In the genomic region with DNA sequence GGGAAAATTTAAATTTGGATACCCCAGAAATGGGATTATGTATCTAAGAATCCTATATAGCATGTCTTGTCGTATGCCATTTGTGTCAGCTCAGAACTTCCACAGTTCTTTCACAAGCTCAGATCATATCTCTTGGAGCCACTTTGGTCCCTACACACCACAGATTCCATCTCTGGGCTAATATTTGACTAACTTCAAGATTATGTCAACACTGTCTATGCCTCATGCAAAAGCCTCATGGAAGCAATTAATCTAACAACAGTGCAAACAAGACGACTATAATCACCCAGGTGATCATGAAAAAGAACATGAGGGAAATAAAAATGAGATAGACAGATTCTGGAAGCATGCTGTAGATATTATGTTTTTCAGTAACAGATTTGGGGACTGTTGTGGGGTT, we compare ENCODE assay signal across 25 cellular contexts.
DNase-seq lines count a peak whose midpoint lies in the region; ATAC-seq and FAIRE-seq lines count a peak whose summit lies in the region.
"Had no signal": no experiment of that assay in that cellular context is flagged by ENCODE, and none has a peak within 500 bp of the region (broad histone marks: within the 10 kb centered on the region; RNA-seq: fewer than 3 reads in every experiment).

No MANE protein-coding gene starts in this region.

- H3K27ac ChIP-seq in small intestine (ENCODE audit: low read depth in 1 of 2, low read length in 1 of 2) = no peak overlapping the region
- H3K27ac ChIP-seq: esophagus squamous epithelium, parathyroid adenoma, thyroid gland, WERI-Rb-1 had no signal

- WGBS in small intestine, 3 donors = 13 to 59% (median 45%) methylated on average over 2 of the region's 2 CpGs

- H3K9me3 ChIP-seq in small intestine (ENCODE audit: control insufficient read depth, low read depth) = no peaks in the 10 kb centered on the region
- H3K9me3 ChIP-seq: esophagus squamous epithelium, thyroid gland had no signal

- H3K4me3 ChIP-seq in small intestine (ENCODE audit: low read depth in 1 of 2, low read length in 2 of 2) = no peak overlapping the region
- H3K4me3 ChIP-seq: esophagus squamous epithelium, lung, thyroid gland had no signal

- ATAC-seq in GM19395 (IDR thresholded peaks at IDR 0.05; ENCODE audit: unreplicated experiment) (no peak), HG02759 (IDR thresholded peaks at IDR 0.05; ENCODE audit: unreplicated experiment) (no peak), GM19463 (IDR thresholded peaks at IDR 0.05; ENCODE audit: unreplicated experiment) (no peak)
- ATAC-seq: Right ventricle myocardium inferior had no signal

- H3K36me3 ChIP-seq in small intestine (ENCODE audit: control insufficient read depth in 2 of 2, insufficient read depth in 2 of 2, low read length in 2 of 2) = no peaks in the 10 kb centered on the region
- H3K36me3 ChIP-seq: esophagus squamous epithelium, thyroid gland, WERI-Rb-1 had no signal

- no peaks in the 10 kb centered on the region for H3K4me1 ChIP-seq in small intestine (ENCODE audit: control insufficient read depth in 2 of 2, insufficient read depth in 1 of 2, low read depth in 1 of 2, low read length in 1 of 2)
- H3K4me1 ChIP-seq: esophagus squamous epithelium, parathyroid adenoma, thyroid gland had no signal

- H3K27me3 ChIP-seq in small intestine (ENCODE audit: control insufficient read depth in 2 of 2, insufficient read depth in 2 of 2, low read length in 2 of 2) = no peaks in the 10 kb centered on the region
- H3K27me3 ChIP-seq: esophagus squamous epithelium, thyroid gland had no signal

- peak; percentile 99 for FAIRE-seq in islet of Langerhans (lab: Jason Lieb, UNC)
- FAIRE-seq in small intestine (lab: Jason Lieb, UNC) = no peak

- DNase-seq in HT-29 (ENCODE audit: low spot score) (peak; percentile 68), NCI-H510A treated with DMSO at 0.1 percent for 48 hours (lab: John Stamatoyannopoulos, UW) (peak; percentile 46), small intestine (peak; percentile 40)
- DNase-seq: activated CD4-positive, alpha-beta T cell treated with anti-CD3 and anti-CD28 coated beads, Interleukin-2, amount 50 U/mL, for 48 hours; activated naive CD4-positive, alpha-beta T cell treated with Interleukin-2 at 50 U/mL for 16 hours; activated T-cell treated with anti-CD3 and anti-CD28 coated beads for 4 hours; AML-193; anterior cingulate cortex; effector memory CD4-positive, alpha-beta T cell; esophagus squamous epithelium; GOT3; NCI-H187 treated with DMSO at 0.1 percent for 48 hours; NCI-H446; stimulated activated CD4-positive, alpha-beta T cell treated with anti-CD3 and anti-CD28 coated beads, Interleukin-1b, Interleukin-23, amount 100 ng/mL, for 48 hours; stimulated activated naive CD4-positive, alpha-beta T cell treated with Interleukin-2 at 50 U/mL for 16 hours; T-helper 1 cell; thyroid gland; WERI-Rb-1 had no signal
